ENCODE assay signal across 6 cellular contexts in the genomic region with DNA sequence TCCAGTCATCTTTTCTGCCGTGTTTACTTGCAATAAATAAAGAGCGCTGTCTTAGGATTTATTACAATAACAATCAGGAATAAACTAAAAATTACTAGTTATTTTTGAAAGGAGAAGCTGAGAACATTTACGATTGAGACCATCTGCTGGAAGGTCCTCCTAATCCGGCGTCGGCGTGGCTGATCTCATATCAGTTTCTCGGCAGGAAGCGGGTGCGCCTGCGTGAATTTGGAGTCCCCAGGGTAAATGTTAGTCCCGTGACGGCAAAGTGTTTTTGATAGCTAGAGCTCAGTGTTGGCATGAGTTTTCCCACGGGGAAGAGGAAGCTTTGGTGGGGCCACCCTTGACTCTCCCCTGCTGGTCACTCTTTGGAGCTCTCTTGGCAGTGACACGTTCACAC. TPM values are rescaled to one million over a fixed set of nuclear protein-coding genes. Genes with fewer than 3 reads are reported as not detected.
"Had no signal": no experiment of that assay in that cellular context is flagged by ENCODE, and none has a peak within 500 bp of the region (broad histone marks: within the 10 kb centered on the region; RNA-seq: fewer than 3 reads in every experiment).

No MANE protein-coding gene starts in this region.

RNA-seq across cellular contexts. Expression of gene GYG2, which starts 31.9 kb away (rescaled TPM):
- total RNA-seq: activated B cell treated with CpG ODN at 0.5 μM for 24 hours; activated naive CD8-positive, alpha-beta T cell treated with anti-CD3 and anti-CD28 coated beads for 36 hours; mononuclear cell had no signal
- polyA plus RNA-seq: immature natural killer cell had no signal

RNA-seq across cellular contexts. Expression of gene XG, which starts 45.0 kb away (rescaled TPM):
- total RNA-seq: activated B cell treated with CpG ODN at 0.5 μM for 24 hours; activated naive CD8-positive, alpha-beta T cell treated with anti-CD3 and anti-CD28 coated beads for 36 hours; cerebellum; renal cortical epithelial cell had no signal
- polyA plus RNA-seq: immature natural killer cell had no signal
